8 cellular contexts compared by ENCODE assay signal in genomic region chr3:101725192-101725889, GRCh38. TPM values are rescaled to one million over a fixed set of nuclear protein-coding genes. Genes with fewer than 3 reads are reported as not detected.
A peak's percentile ranks its signal among the peaks of the same experiment; 100 is the strongest.
DNase-seq lines count a peak whose midpoint lies in the region; ATAC-seq and TF ChIP-seq lines count a peak whose summit lies in the region.

No MANE protein-coding gene starts in this region.

- TF ChIP-seq POLR2A in vagina (IDR thresholded peaks at IDR 0.05) = no peak

- DNase-seq in NCI-H2107 treated with DMSO at 0.1 percent for 48 hours (lab: John Stamatoyannopoulos, UW; ENCODE audit: unreplicated experiment) (peak; percentile 35), NCI-H2107 (lab: John Stamatoyannopoulos, UW) (no peak), NCI-H345 treated with DMSO at 0.1 percent for 48 hours (lab: John Stamatoyannopoulos, UW; ENCODE audit: unreplicated experiment) (peak; percentile 22), activated T-cell treated with anti-CD3 and anti-CD28 coated beads for 4 hours (peak; percentile 11), myocyte (ENCODE audit: low read depth) (peak; percentile 8), vagina (ENCODE audit: extremely low spot score in 2 of 2) (no peak)

- no peak for TF ChIP-seq CTCF in vagina (IDR thresholded peaks at IDR 0.05)

- intact Hi-C loops in vagina (cut with DNase I) = no loop called here

- ATAC-seq in HG02884 (IDR thresholded peaks at IDR 0.05; ENCODE audit: unreplicated experiment) = peak; percentile 23
- peak; percentile 22 for ATAC-seq in esophagus mucosa

- no peaks in the 10 kb centered on the region for H3K9me3 ChIP-seq in vagina

- no peaks in the 10 kb centered on the region for H3K27me3 ChIP-seq in vagina

- H3K4me1 ChIP-seq in vagina = peaks cover 4% of the 10 kb centered on the region

- peak overlapping the region; percentile 67 to 79 for H3K4me3 ChIP-seq in vagina

- peaks cover 0 to 35% of the 10 kb centered on the region in 2 donors for H3K36me3 ChIP-seq in vagina

- peak overlapping the region; percentile 81 for H3K27ac ChIP-seq in vagina

RNA-seq across cellular contexts. Expression of gene CEP97, which starts 0.9 kb away (rescaled TPM):
- 4.6 TPM for total RNA-seq in esophagus mucosa
- total RNA-seq in myocyte = 21.1 and 27.8 TPM in 2 replicates
- 3.1 TPM for polyA plus RNA-seq in myocyte (2012)
- 11.0 TPM for total RNA-seq in vagina

RNA-seq across cellular contexts. Expression of gene RPL24, which starts 38.8 kb away (rescaled TPM):
- total RNA-seq in esophagus mucosa (942 TPM), myocyte (959 and 1,040 TPM in 2 replicates), vagina (1,243 TPM)
- polyA plus RNA-seq in myocyte (2012) = 934 TPM

RNA-seq across cellular contexts. Expression of gene ZBTB11, which starts 48.4 kb away (rescaled TPM):
- total RNA-seq in esophagus mucosa (10.0 TPM), myocyte (19.8 and 20.1 TPM in 2 replicates), vagina (27.5 TPM)
- polyA plus RNA-seq in myocyte (2012) = 5.0 TPM

RNA-seq across cellular contexts. Expression of gene NXPE3, which starts 53.7 kb away (rescaled TPM):
- total RNA-seq in esophagus mucosa (1.8 TPM), myocyte (36.4 and 42.1 TPM in 2 replicates), vagina (13.3 TPM)
- 36.7 TPM for polyA plus RNA-seq in myocyte (2012)

Comparison
In these comparisons a context has a peak if more than half of its experiments do, and no peak if none do; other contexts are left out.
1. DNase-seq: peak in NCI-H2107 treated with DMSO at 0.1 percent for 48 hours (single experiment), NCI-H345 treated with DMSO at 0.1 percent for 48 hours (single experiment), activated T-cell treated with anti-CD3 and anti-CD28 coated beads for 4 hours (single experiment) and myocyte (single experiment); none in NCI-H2107 (single experiment) and vagina (0 of 2).